Comparison of ENCODE assay signal across 31 cellular contexts in genomic region chr16:87671715-87672270, GRCh38.
"Had no signal": no experiment of that assay in that cellular context is flagged by ENCODE, and none has a peak within 500 bp of the region (broad histone marks: within the 10 kb centered on the region; RNA-seq: fewer than 3 reads in every experiment).

No MANE protein-coding gene starts in this region.

- ATAC-seq: activated CD4-positive, alpha-beta T cell treated with anti-CD3 and anti-CD28 coated beads for 36 hours; activated CD8-positive, alpha-beta memory T cell treated with anti-CD3 and anti-CD28 coated beads, Interleukin-2, amount 10 ng/mL, durations not matched to agents 7 days and 5 days; activated CD8-positive, alpha-beta T cell treated with anti-CD3 and anti-CD28 coated beads, Interleukin-2, amount 10 ng/mL, durations not matched to agents 7 days and 5 days; activated naive CD4-positive, alpha-beta T cell treated with anti-CD3 and anti-CD28 coated beads, Interleukin-2, amount 50 U/mL, for 72 hours; effector memory CD8-positive, alpha-beta T cell; gastrocnemius medialis; heart right ventricle had no signal

- H3K4me3 ChIP-seq: ascending aorta, breast epithelium, cardiac muscle cell, colonic mucosa, esophagus muscularis mucosa, gastrocnemius medialis, heart right ventricle had no signal

- H3K4me1 ChIP-seq: ascending aorta, breast epithelium, colonic mucosa, esophagus muscularis mucosa, foreskin keratinocyte, gastrocnemius medialis, heart right ventricle had no signal

- H3K27ac ChIP-seq: ascending aorta, breast epithelium, cardiac muscle cell, colonic mucosa, esophagus muscularis mucosa, foreskin keratinocyte, gastrocnemius medialis, heart right ventricle had no signal

- DNase-seq: activated CD4-positive, alpha-beta memory T cell treated with anti-CD3 and anti-CD28 coated beads for 36 hours; activated CD4-positive, alpha-beta T cell treated with anti-CD3 and anti-CD28 coated beads for 36 hours; activated CD4-positive, alpha-beta T cell treated with anti-CD3 and anti-CD28 coated beads, Interleukin-2, amount 10 ng/mL, durations not matched to agents 24 days and 14 days; activated CD4-positive, CD25-positive, alpha-beta regulatory T cell; activated CD4-positive, CD25-positive, alpha-beta regulatory T cell treated with anti-CD3 and anti-CD28 coated beads, Interleukin-2, amount 50 U/mL, for 72 hours; activated CD8-positive, alpha-beta memory T cell treated with anti-CD3 and anti-CD28 coated beads, Interleukin-2, amount 10 ng/mL, durations not matched to agents 7 days and 5 days; activated CD8-positive, alpha-beta memory T cell treated with anti-CD3 and anti-CD28 coated beads, Interleukin-2, amount 50 U/mL, for 4 hours; activated CD8-positive, alpha-beta T cell treated with anti-CD3 and anti-CD28 coated beads, Interleukin-2, amount 10 ng/mL, durations not matched to agents 7 days and 5 days; activated gamma-delta T cell; activated naive CD4-positive, alpha-beta T cell; activated naive CD4-positive, alpha-beta T cell treated with anti-CD3 and anti-CD28 coated beads, Interleukin-2, amount 10 ng/mL, durations not matched to agents 7 days and 5 days; activated naive CD8-positive, alpha-beta T cell treated with anti-CD3 and anti-CD28 coated beads, Interleukin-2, amount 10 ng/mL, durations not matched to agents 7 days and 5 days; activated T-cell treated with anti-CD3 and anti-CD28 coated beads, Interleukin-2, amount 50 U/mL, for 1 hour; activated T-cell treated with anti-CD3 and anti-CD28 coated beads, Interleukin-2, amount 50 U/mL, for 48 hours; central memory CD4-positive, alpha-beta T cell; cerebellar nuclear complex; colonic mucosa; effector CD4-positive, alpha-beta T cell; effector memory CD8-positive, alpha-beta T cell; erythroblast; gastrocnemius medialis; glutamatergic neuron; heart right ventricle; hippocampal formation; T-helper 2 cell had no signal

- H3K27me3 ChIP-seq: ascending aorta, cardiac muscle cell, colonic mucosa had no signal

- H3K36me3 ChIP-seq: ascending aorta, breast epithelium, cardiac muscle cell, colonic mucosa, esophagus muscularis mucosa, gastrocnemius medialis, heart right ventricle had no signal

- H3K9me3 ChIP-seq: ascending aorta, breast epithelium, colonic mucosa, esophagus muscularis mucosa, gastrocnemius medialis, heart right ventricle had no signal
